Comparison of ENCODE assay signal across 1 cellular context in genomic region chr12:48022676-48023385, GRCh38.
TF ChIP-seq lines count a peak whose summit lies in the region.

No MANE protein-coding gene starts in this region.

TF ChIP-seq in HEK293, 187 proteins besides CTCF, POLR2A, EP300 and RAD21:
- peak; percentile 59; the same call in 1 of the 2 replicates for TF ChIP-seq ZSCAN16 (tag by site-specific recombination; IDR thresholded peaks at IDR 0.05)
- TF ChIP-seq ZNF146 (tag by site-specific recombination; IDR thresholded peaks at IDR 0.05), result 0 out of 2 replicates have a peak, but pooled peaks have one; percentile 15
- no peak for TF ChIP-seq ZNF488 (tag by site-specific recombination; IDR thresholded peaks at IDR 0.05)
- TF ChIP-seq ZNF311 (tag by site-specific recombination; IDR thresholded peaks at IDR 0.05; ENCODE audit: borderline replicate concordance), result no peak
- TF ChIP-seq PRDM4 (tag by site-specific recombination; IDR thresholded peaks at IDR 0.05), result no peak
TF ChIP-seq in HEK293: peak in this region for 2.
